8 cellular contexts compared by ENCODE assay signal in genomic region chr11:118531597-118532084, GRCh38. TPM values are rescaled to one million over a fixed set of nuclear protein-coding genes. Genes with fewer than 3 reads are reported as not detected.
DNase-seq lines count a peak whose midpoint lies in the region; ATAC-seq and TF ChIP-seq lines count a peak whose summit lies in the region.

No MANE protein-coding gene starts in this region.

- intact Hi-C loops in sciatic nerve (cut with DNase I), result no loop called here

- DNase-seq in T-cell (peak in 2 of 34 experiments; percentile 10 to 26), glutamatergic neuron (no peak), sciatic nerve (ENCODE audit: low spot score) (no peak), NCI-H1930 (lab: John Stamatoyannopoulos, UW) (no peak), cerebellar cortex (ENCODE audit: low spot score) (no peak)

- H3K36me3 Mint-ChIP-seq in T-cell (peaks cover 8% of the 10 kb centered on the region), glutamatergic neuron (ENCODE audit: unreplicated experiment) (no peaks in the 10 kb centered on the region)

- H3K27ac Mint-ChIP-seq in T-cell, result peak overlapping the region; percentile 82 to 92
- peak overlapping the region; percentile 96 for H3K27ac Mint-ChIP-seq in glutamatergic neuron (ENCODE audit: unreplicated experiment)

- H3K4me3 ChIP-seq in GM08714 (ENCODE audit: low read length), result peak overlapping the region; percentile 73

- H3K27me3 Mint-ChIP-seq in T-cell (no peaks in the 10 kb centered on the region), glutamatergic neuron (ENCODE audit: unreplicated experiment) (peaks cover 26% of the 10 kb centered on the region)

- H3K4me1 Mint-ChIP-seq in T-cell (peaks cover 29 to 41% (median 30%) of the 10 kb centered on the region in 3 donors), glutamatergic neuron (ENCODE audit: low read depth, unreplicated experiment) (peaks cover 13% of the 10 kb centered on the region)

- H3K4me3 Mint-ChIP-seq in T-cell, result peak overlapping the region; percentile 87 to 93 (median 92)
- peak overlapping the region; percentile 96 for H3K4me3 Mint-ChIP-seq in glutamatergic neuron (ENCODE audit: unreplicated experiment)

- POLR2A ChIA-PET in T-cell (lab: Charles Lee), result no interaction called here

- TF ChIP-seq CTCF in glutamatergic neuron (IDR thresholded peaks at IDR 0.05; ENCODE audit: partially characterized antibody, unreplicated experiment), result no peak

- H3K9me3 Mint-ChIP-seq in T-cell, result no peaks in the 10 kb centered on the region
- H3K9me3 Mint-ChIP-seq in glutamatergic neuron (ENCODE audit: unreplicated experiment), result peaks cover 16% of the 10 kb centered on the region

- ATAC-seq in T-cell (replicated peaks in 1 of 4) (peak; percentile 5 to 33 (median 7)), sciatic nerve (peak; percentile 8), GM19455 (IDR thresholded peaks at IDR 0.05; ENCODE audit: unreplicated experiment) (no peak), GM18907 (IDR thresholded peaks at IDR 0.05; ENCODE audit: unreplicated experiment) (no peak)

- CTCF ChIA-PET in T-cell (lab: Charles Lee), result no interaction called here

RNA-seq across cellular contexts. Expression of gene TMEM25, which starts 0.6 kb away (rescaled TPM):
- 10 to 100 TPM; 19.9 to 31.7 (median 25.3) TPM for total RNA-seq in T-cell
- total RNA-seq in glutamatergic neuron (ENCODE audit: unreplicated experiment), result 76.8 TPM
- total RNA-seq in sciatic nerve, result 20.9 TPM

RNA-seq across cellular contexts. Expression of gene TTC36, which starts 4.4 kb away (rescaled TPM):
- 1 to 10 TPM in 4 of 5 donors, under 1 TPM in 1; 0.53 to 1.7 (median 1.2) TPM for total RNA-seq in T-cell
- total RNA-seq in glutamatergic neuron (ENCODE audit: unreplicated experiment), result 1.9 TPM
- 0.71 TPM for total RNA-seq in sciatic nerve

RNA-seq across cellular contexts. Expression of gene IFT46, which starts 34.1 kb away (rescaled TPM):
- total RNA-seq in T-cell, result 10 to 100 TPM in 3 of 5 donors, 1 to 10 TPM in 2; 7.0 to 12.4 (median 11.3) TPM
- total RNA-seq in glutamatergic neuron (ENCODE audit: unreplicated experiment), result 21.1 TPM
- 22.2 TPM for total RNA-seq in sciatic nerve

RNA-seq across cellular contexts. Expression of gene ARCN1, which starts 40.6 kb away (rescaled TPM):
- total RNA-seq in T-cell (100 to 1,000 TPM in 3 of 5 donors, 10 to 100 TPM in 2; 80.6 to 117 (median 111) TPM), glutamatergic neuron (ENCODE audit: unreplicated experiment) (118 TPM), sciatic nerve (135 TPM)

Comparison
In these comparisons a context has a peak if more than half of its experiments do, and no peak if none do; other contexts are left out.
1. ATAC-seq: peak in T-cell (4 of 4) and sciatic nerve (single experiment); none in GM19455 (single experiment) and GM18907 (single experiment).